27 cellular contexts compared by ENCODE assay signal in genomic region chr11:12301379-12301778, GRCh38.
"Had no signal": no experiment of that assay in that cellular context is flagged by ENCODE, and none has a peak within 500 bp of the region (broad histone marks: within the 10 kb centered on the region; RNA-seq: fewer than 3 reads in every experiment).

No MANE protein-coding gene starts in this region.

- H3K4me1 ChIP-seq: left lung, lower lobe of right lung, right atrium auricular region, stomach, testis, thyroid gland, transverse colon, upper lobe of left lung, vagina had no signal

- ATAC-seq: left cardiac atrium; left lung; lower lobe of right lung; naive thymus-derived CD8-positive, alpha-beta T cell; sciatic nerve; stimulated activated naive B cell treated with anti-CD40 and anti-IgM and Interleukin-4, amounts not matched to agents 10 μg/mL and 1 μg/mL and 100 μg/mL, for 72 hours; stimulated activated naive CD8-positive, alpha-beta T cell treated with anti-CD3 and anti-CD28 coated beads, Interleukin-15, Interleukin-2, amounts not matched to agents 100 U/mL and 50 U/mL, for 24 hours had no signal

- DNase-seq: hippocampal formation; kidney glomerular epithelial cell; left cardiac atrium; left lung; lower lobe of right lung; mammary epithelial cell; mesenchymal stem cell; naive thymus-derived CD8-positive, alpha-beta T cell; ovary; stimulated activated CD4-positive, alpha-beta T cell treated with anti-CD3 and anti-CD28 coated beads, Interleukin-12 subunit alpha, Interleukin-12 subunit beta, amount 100 ng/mL, for 4 hours; stimulated activated CD4-positive, alpha-beta T cell treated with anti-CD3 and anti-CD28 coated beads, Interleukin-15, amount 100 ng/mL, for 24 hours; stimulated activated CD4-positive, alpha-beta T cell treated with anti-CD3 and anti-CD28 coated beads, Interleukin-2, amount 100 ng/mL, for 24 hours; stimulated activated CD4-positive, alpha-beta T cell treated with anti-CD3 and anti-CD28 coated beads, Interleukin-4, amount 100 ng/mL, for 1 hour; stimulated activated naive B cell treated with anti-CD40 and anti-IgM and Interleukin-4, amounts not matched to agents 10 μg/mL and 1 μg/mL and 100 μg/mL, for 72 hours; stimulated activated naive CD8-positive, alpha-beta T cell treated with anti-CD3 and anti-CD28 coated beads, Interleukin-15, Interleukin-2, amounts not matched to agents 100 U/mL and 50 U/mL, for 24 hours; stomach; thyroid gland; transverse colon; upper lobe of left lung had no signal

- H3K4me3 ChIP-seq: left lung, lower lobe of right lung, ovary, right atrium auricular region, skin epidermis, stomach, testis, thyroid gland, transverse colon, upper lobe of left lung, vagina had no signal

- H3K27ac Mint-ChIP-seq: naive thymus-derived CD8-positive, alpha-beta T cell; nephron; progenitor cell of endocrine pancreas; stimulated activated naive B cell treated with anti-CD40 and anti-IgM and Interleukin-4, amounts not matched to agents 10 μg/mL and 1 μg/mL and 100 μg/mL, for 72 hours had no signal

- H3K27me3 ChIP-seq: left lung, ovary, right atrium auricular region, stomach, testis, thyroid gland, transverse colon, upper lobe of left lung, vagina had no signal

- H3K36me3 ChIP-seq: left lung, lower lobe of right lung, ovary, right atrium auricular region, stomach, thyroid gland, upper lobe of left lung, vagina had no signal

- H3K36me3 Mint-ChIP-seq: stimulated activated naive B cell treated with anti-CD40 and anti-IgM and Interleukin-4, amounts not matched to agents 10 μg/mL and 1 μg/mL and 100 μg/mL, for 72 hours had no signal

- H3K27ac ChIP-seq: left lung, lower lobe of right lung, ovary, right atrium auricular region, skin epidermis, stomach, thyroid gland, transverse colon, upper lobe of left lung, vagina had no signal

- H3K27me3 Mint-ChIP-seq: naive thymus-derived CD8-positive, alpha-beta T cell; progenitor cell of endocrine pancreas had no signal

- H3K9me3 ChIP-seq: ovary, testis, thyroid gland had no signal

- H3K4me1 Mint-ChIP-seq: naive thymus-derived CD8-positive, alpha-beta T cell; nephron; stimulated activated naive B cell treated with anti-CD40 and anti-IgM and Interleukin-4, amounts not matched to agents 10 μg/mL and 1 μg/mL and 100 μg/mL, for 72 hours had no signal

- H3K4me3 Mint-ChIP-seq: naive thymus-derived CD8-positive, alpha-beta T cell; nephron; stimulated activated naive B cell treated with anti-CD40 and anti-IgM and Interleukin-4, amounts not matched to agents 10 μg/mL and 1 μg/mL and 100 μg/mL, for 72 hours had no signal

- FAIRE-seq: keratinocyte had no signal
